Comparison of ENCODE assay signal across 18 cellular contexts in genomic region chr1:51954783-51955182, GRCh38. TPM values are rescaled to one million over a fixed set of nuclear protein-coding genes. Genes with fewer than 3 reads are reported as not detected.
"Had no signal": no experiment of that assay in that cellular context is flagged by ENCODE, and none has a peak within 500 bp of the region (broad histone marks: within the 10 kb centered on the region; RNA-seq: fewer than 3 reads in every experiment).

No MANE protein-coding gene starts in this region.

- H3K4me3 ChIP-seq: left lung, lower lobe of right lung, smooth muscle cell, tibial nerve, upper lobe of right lung, vagina had no signal

- H3K9me3 ChIP-seq: lower lobe of right lung, upper lobe of right lung, vagina had no signal

- H3K27me3 ChIP-seq: foreskin keratinocyte, vagina had no signal

- ATAC-seq: foreskin keratinocyte; left lung; lower lobe of right lung; natural killer cell; right cardiac atrium; stimulated activated effector memory CD8-positive, alpha-beta T cell treated with anti-CD3 and anti-CD28 coated beads, Interleukin-12 subunit alpha, Interleukin-12 subunit beta, amount 100 ng/mL, for 72 hours; upper lobe of right lung had no signal

- H3K27ac ChIP-seq: foreskin keratinocyte, left lung, lower lobe of right lung, tibial nerve, upper lobe of right lung, vagina had no signal

- DNase-seq: effector CD4-positive, alpha-beta T cell; endodermal cell; erythroblast; foreskin keratinocyte; immature natural killer cell; left lung; lower lobe of right lung; natural killer cell; right cardiac atrium; stimulated activated CD4-positive, alpha-beta T cell treated with anti-CD3 and anti-CD28 coated beads, Interleukin-4, amount 100 ng/mL, for 1 hour; stimulated activated CD8-positive, alpha-beta memory T cell treated with anti-CD3 and anti-CD28 coated beads, Interleukin-4, amount 100 ng/mL, for 48 hours; upper lobe of right lung had no signal

- H3K36me3 ChIP-seq: left lung, lower lobe of right lung, tibial nerve, upper lobe of right lung, vagina had no signal

- FAIRE-seq: endothelial cell of umbilical vein, keratinocyte had no signal

- H3K4me1 ChIP-seq: left lung, lower lobe of right lung, tibial nerve, upper lobe of right lung, vagina had no signal

- H3K4me2 ChIP-seq: smooth muscle cell had no signal

RNA-seq across cellular contexts. Expression of gene RAB3B, which starts 35.7 kb away (rescaled TPM):
- total RNA-seq: upper lobe of right lung had no signal
- polyA plus RNA-seq: immature natural killer cell had no signal
